8 cellular contexts compared by ENCODE assay signal in the genomic region with DNA sequence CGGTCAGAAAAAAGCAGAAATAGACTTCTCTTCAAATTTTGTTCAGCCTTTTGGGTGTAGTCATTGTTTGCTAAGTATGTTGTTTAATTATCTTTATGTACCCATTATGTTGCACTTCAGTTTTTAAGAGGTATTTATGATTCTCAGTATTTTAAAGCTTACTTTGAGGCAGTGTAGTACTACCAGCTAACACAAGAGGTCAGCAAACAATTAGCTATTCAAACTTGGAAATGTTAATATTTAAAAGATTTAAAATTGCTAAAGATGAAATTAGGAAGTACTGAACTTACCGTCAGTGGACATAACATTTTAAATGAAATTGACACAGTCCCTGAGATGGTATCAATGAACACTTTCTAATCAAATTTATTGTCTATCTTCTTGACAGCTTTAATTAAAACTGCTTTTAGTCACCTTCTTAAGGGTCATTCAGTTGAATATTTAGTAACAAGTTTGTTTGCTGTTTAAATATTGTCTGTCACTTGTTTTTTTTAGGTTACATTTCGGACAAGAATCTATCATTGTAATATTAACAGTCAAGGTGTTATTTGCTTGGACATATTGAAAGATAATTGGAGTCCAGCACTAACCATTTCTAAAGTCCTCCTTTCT. TPM values are rescaled to one million over a fixed set of nuclear protein-coding genes. Genes with fewer than 3 reads are reported as not detected.
A peak's percentile ranks its signal among the peaks of the same experiment; 100 is the strongest.
DNase-seq lines count a peak whose midpoint lies in the region; ATAC-seq, FAIRE-seq and TF ChIP-seq lines count a peak whose summit lies in the region.

No MANE protein-coding gene starts in this region.

- H2AFZ ChIP-seq in OCI-LY3 (ENCODE audit: low read depth, low read length) = no peak overlapping the region

- peak in 3 of 4 donors; percentile 67 to 80 (median 78) for ATAC-seq in pancreas
- ATAC-seq in GM21390 (IDR thresholded peaks at IDR 0.05; ENCODE audit: unreplicated experiment) = no peak
- no peak for ATAC-seq in stimulated activated naive B cell treated with anti-CD40 and anti-IgM and Interleukin-4, amounts not matched to agents 10 μg/mL and 1 μg/mL and 100 μg/mL, for 72 hours (replicated peaks)

- FAIRE-seq in pancreas (lab: Jason Lieb, UNC) = peak; percentile 85

- in situ Hi-C loops in ACHN (cut with HindIII; ENCODE audit: low pct_ligation_motif_present, low pct_unique_long_range_greater_than_20kb, low sequenced_read_pairs) = no loop called here

- H3K9ac ChIP-seq in OCI-LY3 (ENCODE audit: low read length) = no peak overlapping the region

- intact Hi-C loops in pancreas (cut with DNase I) = no loop called here

- peaks cover 5 to 15% of the 10 kb centered on the region in 2 donors for H3K36me3 Mint-ChIP-seq in stimulated activated naive B cell treated with anti-CD40 and anti-IgM and Interleukin-4, amounts not matched to agents 10 μg/mL and 1 μg/mL and 100 μg/mL, for 72 hours

- 42 to 46% methylated on average over 3 of the region's 3 CpGs for WGBS in pancreas, 2 donors

- no peaks in the 10 kb centered on the region for H3K9me3 Mint-ChIP-seq in stimulated activated naive B cell treated with anti-CD40 and anti-IgM and Interleukin-4, amounts not matched to agents 10 μg/mL and 1 μg/mL and 100 μg/mL, for 72 hours

- no peaks in the 10 kb centered on the region for H3K9me3 ChIP-seq in OCI-LY3 (ENCODE audit: insufficient read depth, low read length)
- H3K9me3 ChIP-seq in pancreas = no peaks in the 10 kb centered on the region

- TF ChIP-seq CTCF in GM12875 (IDR thresholded peaks at IDR 0.05; ENCODE audit: borderline replicate concordance, insufficient read depth, low read depth, low read length) = peak; percentile 43; the same call in 1 of the 2 replicates
- peak; percentile 90 for TF ChIP-seq CTCF in OCI-LY3 (IDR thresholded peaks at IDR 0.05; ENCODE audit: low read depth, low read length)
- peak; percentile 69 for TF ChIP-seq CTCF in epithelial cell of proximal tubule (conservative IDR thresholded peaks at IDR 0.05; ENCODE audit: low read depth, low read length)
- peak; percentile 61 to 73 (median 68) for TF ChIP-seq CTCF in pancreas (IDR thresholded peaks at IDR 0.05)

- H3K27ac ChIP-seq in OCI-LY3 (ENCODE audit: low read length) (no peak overlapping the region), pancreas (no peak overlapping the region)

- no peak overlapping the region for H3K4me3 Mint-ChIP-seq in stimulated activated naive B cell treated with anti-CD40 and anti-IgM and Interleukin-4, amounts not matched to agents 10 μg/mL and 1 μg/mL and 100 μg/mL, for 72 hours

- 0 out of 2 replicates have a peak, but pooled peaks cover 5% of the 10 kb centered on the region for H3K79me2 ChIP-seq in OCI-LY3 (ENCODE audit: low read length)

- DNase-seq in ACHN (peak; percentile 39), epithelial cell of proximal tubule (ENCODE audit: low read depth) (no peak), pancreas (no peak), SHP77 (lab: John Stamatoyannopoulos, UW) (no peak)
- no peak for DNase-seq in stimulated activated naive B cell treated with anti-CD40 and anti-IgM and Interleukin-4, amounts not matched to agents 10 μg/mL and 1 μg/mL and 100 μg/mL, for 72 hours

- H3K4me1 ChIP-seq in OCI-LY3 (ENCODE audit: low read length) = peaks cover 7% of the 10 kb centered on the region
- H3K4me1 ChIP-seq in pancreas = peaks cover 0 to 4% (median 0%) of the 10 kb centered on the region in 3 donors

- no peak overlapping the region for H3K4me3 ChIP-seq in GM12875 (ENCODE audit: low read depth, low read length)
- no peak overlapping the region for H3K4me3 ChIP-seq in OCI-LY3 (ENCODE audit: low read length)
- H3K4me3 ChIP-seq in epithelial cell of proximal tubule (ENCODE audit: low read depth, low read length) = no peak overlapping the region
- no peak overlapping the region for H3K4me3 ChIP-seq in pancreas

- H3K36me3 ChIP-seq in OCI-LY3 (replicated peaks; ENCODE audit: low read depth, low read length) = peaks cover 6% of the 10 kb centered on the region
- H3K36me3 ChIP-seq in pancreas = no peaks in the 10 kb centered on the region

- peak overlapping the region; percentile 6; the same call in 1 of the 2 replicates for H3K4me2 ChIP-seq in OCI-LY3 (ENCODE audit: low read length)

- H3K27me3 ChIP-seq in OCI-LY3 (ENCODE audit: low read depth, low read length) = no peaks in the 10 kb centered on the region
- H3K27me3 ChIP-seq in pancreas = no peaks in the 10 kb centered on the region

- H3K27me3 Mint-ChIP-seq in stimulated activated naive B cell treated with anti-CD40 and anti-IgM and Interleukin-4, amounts not matched to agents 10 μg/mL and 1 μg/mL and 100 μg/mL, for 72 hours = no peaks in the 10 kb centered on the region

- peaks cover 2 to 14% of the 10 kb centered on the region in 2 donors for H3K4me1 Mint-ChIP-seq in stimulated activated naive B cell treated with anti-CD40 and anti-IgM and Interleukin-4, amounts not matched to agents 10 μg/mL and 1 μg/mL and 100 μg/mL, for 72 hours

- peaks cover 36% of the 10 kb centered on the region for H4K20me1 ChIP-seq in OCI-LY3 (ENCODE audit: insufficient read depth, low read length)

- no peak overlapping the region for H3K27ac Mint-ChIP-seq in stimulated activated naive B cell treated with anti-CD40 and anti-IgM and Interleukin-4, amounts not matched to agents 10 μg/mL and 1 μg/mL and 100 μg/mL, for 72 hours

RNA-seq across cellular contexts. Expression of a gene that starts 28.1 kb away (rescaled TPM):
- total RNA-seq in epithelial cell of proximal tubule (5.9 and 6.7 TPM in 2 replicates), pancreas (1 to 10 TPM; 3.0 to 4.9 (median 3.8) TPM)
- 1 to 10 TPM; 2.7 to 5.9 TPM for polyA plus RNA-seq in pancreas

RNA-seq across cellular contexts. Expression of a gene that starts 28.2 kb away (rescaled TPM):
- 1,941 and 2,849 TPM in 2 replicates for total RNA-seq in epithelial cell of proximal tubule
- 1,000 to 10,000 TPM in 4 of 6 donors, 100 to 1,000 TPM in 2; 676 to 1,455 (median 1,267) TPM for total RNA-seq in pancreas
- 1,000 to 10,000 TPM; 1,720 to 1,897 TPM for polyA plus RNA-seq in pancreas

RNA-seq across cellular contexts. Expression of a gene that starts 56.4 kb away (rescaled TPM):
- total RNA-seq in epithelial cell of proximal tubule (5.9 and 6.1 TPM in 2 replicates), pancreas (10 to 100 TPM; 12.9 to 26.2 (median 16.2) TPM)
- polyA plus RNA-seq in pancreas = 10 to 100 TPM in 1 of 2 donors, 1 to 10 TPM in 1; 4.9 to 12.0 TPM

Comparison
In these comparisons a context has a peak if more than half of its experiments do, and no peak if none do; other contexts are left out.
1. ATAC-seq: peak in pancreas (3 of 4); none in GM21390 (single experiment) and stimulated activated naive B cell treated with anti-CD40 and anti-IgM and Interleukin-4, amounts not matched to agents 10 μg/mL and 1 μg/mL and 100 μg/mL, for 72 hours (0 of 2).
2. Peak in every context shown above with its lines, with median percentiles within 50 percentile points of each other: CTCF ChIP-seq.